Comparison of ENCODE assay signal across 9 cellular contexts in the genomic region with DNA sequence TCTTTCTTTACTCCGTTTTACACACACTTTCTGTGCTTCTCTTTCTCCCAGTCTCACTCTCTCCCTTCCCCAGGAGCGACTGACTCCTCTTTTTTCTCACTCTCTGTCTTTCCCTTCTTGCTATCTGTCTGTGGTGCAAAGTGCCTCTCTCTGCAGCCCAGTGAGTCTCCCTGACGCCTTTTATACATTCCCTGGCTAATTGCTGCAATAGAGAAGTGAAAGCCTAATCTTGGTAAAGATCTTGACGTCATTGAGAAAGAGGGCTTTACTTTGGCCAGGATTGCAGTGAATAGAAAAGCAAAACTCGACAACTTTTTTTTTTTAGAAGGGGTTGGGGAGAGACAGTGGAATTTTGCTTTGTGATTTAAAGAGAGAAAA. TPM values are rescaled to one million over a fixed set of nuclear protein-coding genes. Genes with fewer than 3 reads are reported as not detected.
A peak's percentile ranks its signal among the peaks of the same experiment; 100 is the strongest.
DNase-seq lines count a peak whose midpoint lies in the region; TF ChIP-seq lines count a peak whose summit lies in the region.
"Had no signal": no experiment of that assay in that cellular context is flagged by ENCODE, and none has a peak within 500 bp of the region (broad histone marks: within the 10 kb centered on the region; RNA-seq: fewer than 3 reads in every experiment).

No MANE protein-coding gene starts in this region.

- H2AFZ ChIP-seq in osteoblast (ENCODE audit: low read length) = peak overlapping the region; percentile 89

- no peaks in the 10 kb centered on the region for H3K79me2 ChIP-seq in osteoblast (ENCODE audit: insufficient read depth, low read length)

- peaks cover 9% of the 10 kb centered on the region; the same call in 1 of the 2 replicates for H3K27me3 ChIP-seq in HUES48 (ENCODE audit: control insufficient read depth, insufficient read depth, low read length)
- peaks cover 3% of the 10 kb centered on the region for H3K27me3 ChIP-seq in osteoblast (ENCODE audit: insufficient read depth, low read length)
- no peaks in the 10 kb centered on the region for H3K27me3 ChIP-seq in testis

- H3K27ac ChIP-seq in HUES48 (ENCODE audit: low read depth, low read length) (no peak overlapping the region), osteoblast (ENCODE audit: low read depth, low read length) (no peak overlapping the region), testis (no peak overlapping the region)

- H3K4me2 ChIP-seq in osteoblast (ENCODE audit: insufficient read depth, low read length) = peak overlapping the region; percentile 95

- H3K9me3 ChIP-seq in ES-I3 (ENCODE audit: control insufficient read depth, insufficient read depth, low read length) (no peaks in the 10 kb centered on the region), HUES48 (ENCODE audit: control insufficient read depth, insufficient read depth, low read length) (no peaks in the 10 kb centered on the region), osteoblast (ENCODE audit: low read depth, low read length) (no peaks in the 10 kb centered on the region), testis (no peaks in the 10 kb centered on the region)

- H3K4me3 ChIP-seq in HUES48 (ENCODE audit: low read depth, low read length) = peak overlapping the region; percentile 17; the same call in 1 of the 2 replicates
- peak overlapping the region; percentile 22 to 44 for H3K4me3 ChIP-seq in cardiac fibroblast (replicated peaks in 1 of 2; ENCODE audit: low read depth in 2 of 2, low read length in 2 of 2)
- H3K4me3 ChIP-seq in osteoblast (ENCODE audit: insufficient read depth, low read length) = peak overlapping the region; percentile 69
- H3K4me3 ChIP-seq in testis = no peak overlapping the region

- H3K9ac ChIP-seq in ES-I3 (ENCODE audit: low read depth, low read length) (peak overlapping the region; percentile 35; the same call in 1 of the 2 replicates), HUES48 (ENCODE audit: low read depth, low read length) (no peak overlapping the region)

- no peak for TF ChIP-seq POLR2A in testis (IDR thresholded peaks at IDR 0.05)

- H4K20me1 ChIP-seq in osteoblast (ENCODE audit: insufficient read depth, low read length) = no peaks in the 10 kb centered on the region

- TF ChIP-seq CTCF in cardiac fibroblast (IDR thresholded peaks at IDR 0.05; ENCODE audit: low read depth, low read length) (no peak), osteoblast (IDR thresholded peaks at IDR 0.05; ENCODE audit: extremely low read depth, low read depth, low read length) (no peak), testis (IDR thresholded peaks at IDR 0.05) (no peak)

- intact Hi-C loops in testis (cut with DNase I; ENCODE audit: low total_unique reads) = no loop called here

- 6 to 9% methylated on average over 5 of the region's 5 CpGs for WGBS in testis, 2 donors

- H3K4me1 ChIP-seq in ES-I3 (ENCODE audit: insufficient read depth, low read length) (peaks cover 4% of the 10 kb centered on the region), HUES48 (ENCODE audit: control insufficient read depth, insufficient read depth, low read length) (peaks cover 8% of the 10 kb centered on the region), osteoblast (ENCODE audit: insufficient read depth, low read length) (peaks cover 11% of the 10 kb centered on the region), testis (no peaks in the 10 kb centered on the region)

- H3K36me3 ChIP-seq in ES-I3 (ENCODE audit: insufficient read depth, low read length) (no peaks in the 10 kb centered on the region), HUES48 (ENCODE audit: control insufficient read depth, insufficient read depth, low read length) (no peaks in the 10 kb centered on the region), osteoblast (ENCODE audit: insufficient read depth, low read length) (no peaks in the 10 kb centered on the region), testis (ENCODE audit: low read depth, missing control alignments) (no peaks in the 10 kb centered on the region)

- DNase-seq in cardiac fibroblast (ENCODE audit: low read depth in 2 of 2) (peak; percentile 49 to 57), osteoblast (ENCODE audit: insufficient read length, low spot score, missing footprints) (no peak), OCI-M2 (lab: John Stamatoyannopoulos, UW; ENCODE audit: unreplicated experiment) (no peak), NCI-H510A treated with DMSO at 0.1 percent for 48 hours (lab: John Stamatoyannopoulos, UW) (no peak), testis (no peak)
- no peak for DNase-seq in activated effector memory CD4-positive, alpha-beta T cell treated with anti-CD3 and anti-CD28 coated beads, Interleukin-2, amount 50 U/mL, for 16 hours

RNA-seq across cellular contexts. Expression of gene DIO2, which starts 0.7 kb away (rescaled TPM):
- 0.29 and 1.1 TPM in 2 replicates for total RNA-seq in osteoblast
- 1 to 10 TPM; 3.8 to 4.9 TPM for total RNA-seq in testis
- 10.9 TPM for polyA plus RNA-seq in testis (ENCODE audit: insufficient read depth, low read depth, low replicate concordance)
- total RNA-seq: T-helper 2 cell treated with Interferon-gamma antibody and Interleukin-4, amounts not matched to agents 100 ng/mL and 5 ng/mL, for 36 hours had no signal

Comparison
In these comparisons a context has a peak if more than half of its experiments do, and no peak if none do; other contexts are left out.
1. H3K4me3 ChIP-seq: peak in HUES48 (single experiment), cardiac fibroblast (2 of 2) and osteoblast (single experiment); none in testis (0 of 2).
2. DNase-seq: peak in cardiac fibroblast (2 of 2); none in osteoblast (single experiment), OCI-M2 (single experiment), NCI-H510A treated with DMSO at 0.1 percent for 48 hours (single experiment), activated effector memory CD4-positive, alpha-beta T cell treated with anti-CD3 and anti-CD28 coated beads, Interleukin-2, amount 50 U/mL, for 16 hours (single experiment) and testis (single experiment).